ENCODE assay signal across 8 cellular contexts in the genomic region with DNA sequence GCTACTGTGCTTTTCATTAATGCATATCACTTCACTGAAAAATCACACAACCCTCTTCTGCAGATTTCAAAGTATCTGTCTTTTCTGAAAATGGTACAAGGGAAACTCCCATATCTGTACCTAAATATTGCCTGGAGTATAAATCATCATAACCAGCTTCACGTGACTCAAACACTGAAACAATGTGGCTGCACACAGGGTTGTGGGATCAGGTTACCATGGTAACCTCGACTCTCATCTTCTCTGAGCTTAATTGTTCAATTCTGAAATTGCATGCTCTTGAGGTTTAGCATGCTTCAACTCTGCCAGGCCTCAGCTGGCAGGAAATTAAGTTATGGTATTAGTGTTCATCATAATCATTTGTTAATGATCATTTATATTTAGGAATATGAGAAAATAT.
A peak's percentile ranks its signal among the peaks of the same experiment; 100 is the strongest.
DNase-seq lines count a peak whose midpoint lies in the region; ATAC-seq and TF ChIP-seq lines count a peak whose summit lies in the region.

No MANE protein-coding gene starts in this region.

- no peaks in the 10 kb centered on the region for H3K9me3 ChIP-seq in Peyer's patch
- H3K9me3 ChIP-seq in stomach: no peaks in the 10 kb centered on the region

- no peaks in the 10 kb centered on the region for H3K4me1 ChIP-seq in Peyer's patch
- H3K4me1 ChIP-seq in stomach: peaks cover 0 to 6% (median 2%) of the 10 kb centered on the region in 4 donors

- WGBS in stomach, 5 donors: 43 to 54% (median 47%) methylated on average over 2 of the region's 2 CpGs

- no peak for TF ChIP-seq EP300 in stomach (IDR thresholded peaks at IDR 0.05)

- DNase-seq in NCI-H774 (lab: John Stamatoyannopoulos, UW) (peak; percentile 68), fibroblast of pulmonary artery (ENCODE audit: low read depth) (peak; percentile 18), Peyer's patch (no peak), stomach (no peak), RWPE1 (ENCODE audit: low spot score) (no peak)
- DNase-seq in effector CD8-positive, alpha-beta T cell (lab: John Stamatoyannopoulos, UW): no peak

- intact Hi-C loops in stomach (cut with DNase I; ENCODE audit: low total_unique reads): no loop called here

- no peaks in the 10 kb centered on the region for H3K27me3 ChIP-seq in Peyer's patch
- H3K27me3 ChIP-seq in stomach: no peaks in the 10 kb centered on the region

- TF ChIP-seq CTCF in fibroblast of pulmonary artery (IDR thresholded peaks at IDR 0.05; ENCODE audit: low read length, missing control alignments) (no peak), Peyer's patch (IDR thresholded peaks at IDR 0.05) (no peak), stomach (IDR thresholded peaks at IDR 0.05) (no peak), RWPE1 (conservative IDR thresholded peaks at IDR 0.05; ENCODE audit: low read depth) (no peak)

- no peak overlapping the region for H3K4me3 ChIP-seq in fibroblast of pulmonary artery (replicated peaks; ENCODE audit: low read depth, low read length)
- no peak overlapping the region for H3K4me3 ChIP-seq in Peyer's patch
- no peak overlapping the region for H3K4me3 ChIP-seq in stomach

- CTCF ChIA-PET in RWPE1 (lab: Yijun Ruan, JAX): no interaction called here

- H3K27ac ChIP-seq in Peyer's patch: no peak overlapping the region
- H3K27ac ChIP-seq in stomach: no peak overlapping the region
- no peak overlapping the region for H3K27ac ChIP-seq in RWPE1

- POLR2A ChIA-PET in RWPE1 (lab: Yijun Ruan, JAX; ENCODE audit: low non-redundant PET): no interaction called here

- ATAC-seq in GM18505 (IDR thresholded peaks at IDR 0.05; ENCODE audit: unreplicated experiment) (peak; percentile 66), HG02610 (IDR thresholded peaks at IDR 0.05; ENCODE audit: unreplicated experiment) (peak; percentile 87)

- TF ChIP-seq POLR2A in GM18505 (IDR thresholded peaks at IDR 0.05; ENCODE audit: borderline replicate concordance, extremely low read depth, insufficient read depth, insufficient read length): no peak
- TF ChIP-seq POLR2A in Peyer's patch (IDR thresholded peaks at IDR 0.05): no peak
- TF ChIP-seq POLR2A in stomach (IDR thresholded peaks at IDR 0.05): no peak

- no peaks in the 10 kb centered on the region for H3K36me3 ChIP-seq in Peyer's patch
- no peaks in the 10 kb centered on the region for H3K36me3 ChIP-seq in stomach

Comparison
In these comparisons a context has a peak if more than half of its experiments do, and no peak if none do; other contexts are left out.
1. DNase-seq: peak in NCI-H774 (single experiment) and fibroblast of pulmonary artery (single experiment); none in Peyer's patch (0 of 3), stomach (single experiment), RWPE1 (single experiment) and effector CD8-positive, alpha-beta T cell (single experiment).